In genomic region chr1:9449106-9449627, GRCh38 we compare ENCODE assay signal across 12 cellular contexts.
DNase-seq lines count a peak whose midpoint lies in the region; ATAC-seq, FAIRE-seq and TF ChIP-seq lines count a peak whose summit lies in the region.
"Had no signal": no experiment of that assay in that cellular context is flagged by ENCODE, and none has a peak within 500 bp of the region (broad histone marks: within the 10 kb centered on the region; RNA-seq: fewer than 3 reads in every experiment).

No MANE protein-coding gene starts in this region.

- H3K27me3 ChIP-seq in BLaER1 (no peaks in the 10 kb centered on the region), gastroesophageal sphincter (no peaks in the 10 kb centered on the region), pancreas (no peaks in the 10 kb centered on the region)
- no peaks in the 10 kb centered on the region for H3K27me3 ChIP-seq in CD4-positive, alpha-beta memory T cell (ENCODE audit: insufficient read depth, low read length)

- H3K27ac Mint-ChIP-seq in CD4-positive, alpha-beta memory T cell: no peak overlapping the region
- H3K27ac Mint-ChIP-seq: activated B cell treated with CpG ODN at 0.5 μM for 24 hours; stimulated activated naive B cell treated with anti-CD40 and anti-IgM and Interleukin-4, amounts not matched to agents 10 μg/mL and 1 μg/mL and 100 μg/mL, for 72 hours had no signal

- ATAC-seq in gastroesophageal sphincter (peak; percentile 59), pancreas (peak in 3 of 4 donors; percentile 14 to 27 (median 19))

- TF ChIP-seq POLR2A in gastroesophageal sphincter (IDR thresholded peaks at IDR 0.05): no peak

- POLR2A ChIA-PET in CD4-positive, alpha-beta memory T cell (lab: Charles Lee; ENCODE audit: partially characterized antibody): no interaction called here

- no peak for FAIRE-seq in pancreas (lab: Jason Lieb, UNC)

- no peak overlapping the region for H3K4me3 Mint-ChIP-seq in CD4-positive, alpha-beta memory T cell
- H3K4me3 Mint-ChIP-seq: stimulated activated naive B cell treated with anti-CD40 and anti-IgM and Interleukin-4, amounts not matched to agents 10 μg/mL and 1 μg/mL and 100 μg/mL, for 72 hours had no signal

- no peaks in the 10 kb centered on the region for H3K9me3 Mint-ChIP-seq in CD4-positive, alpha-beta memory T cell
- H3K9me3 Mint-ChIP-seq: activated B cell treated with CpG ODN at 0.5 μM for 24 hours; stimulated activated naive B cell treated with anti-CD40 and anti-IgM and Interleukin-4, amounts not matched to agents 10 μg/mL and 1 μg/mL and 100 μg/mL, for 72 hours had no signal

- H3K9me3 ChIP-seq in BLaER1: no peaks in the 10 kb centered on the region
- H3K9me3 ChIP-seq in SK-N-MC (ENCODE audit: low read depth, low read length): no peaks in the 10 kb centered on the region
- H3K9me3 ChIP-seq in gastroesophageal sphincter: no peaks in the 10 kb centered on the region
- H3K9me3 ChIP-seq in pancreas: no peaks in the 10 kb centered on the region
- no peaks in the 10 kb centered on the region for H3K9me3 ChIP-seq in CD4-positive, alpha-beta memory T cell (ENCODE audit: control insufficient read depth in 1 of 2, low read length in 2 of 2)

- H3K4me3 ChIP-seq in BLaER1: no peak overlapping the region
- H3K4me3 ChIP-seq in SK-N-MC: peak overlapping the region; percentile 68
- H3K4me3 ChIP-seq in gastroesophageal sphincter: no peak overlapping the region
- H3K4me3 ChIP-seq in pancreas: no peak overlapping the region
- H3K4me3 ChIP-seq in CD4-positive, alpha-beta memory T cell (ENCODE audit: low read length in 2 of 2): no peak overlapping the region

- peak overlapping the region; percentile 13; the same call in 1 of the 2 replicates for H3K9ac ChIP-seq in BLaER1
- H3K9ac ChIP-seq in SK-N-MC (ENCODE audit: insufficient read length): peak overlapping the region; percentile 17

- H3K36me3 ChIP-seq in BLaER1: no peaks in the 10 kb centered on the region
- H3K36me3 ChIP-seq in SK-N-MC (ENCODE audit: insufficient read depth, low read length): no peaks in the 10 kb centered on the region
- no peaks in the 10 kb centered on the region for H3K36me3 ChIP-seq in gastroesophageal sphincter
- no peaks in the 10 kb centered on the region for H3K36me3 ChIP-seq in pancreas
- no peaks in the 10 kb centered on the region for H3K36me3 ChIP-seq in CD4-positive, alpha-beta memory T cell (ENCODE audit: insufficient read depth, low read length)

- TF ChIP-seq CTCF in gastroesophageal sphincter (IDR thresholded peaks at IDR 0.05) (no peak), pancreas (IDR thresholded peaks at IDR 0.05) (no peak)

- peak overlapping the region; percentile 93 for H3K4me2 ChIP-seq in BLaER1

- no peaks in the 10 kb centered on the region for H3K4me1 Mint-ChIP-seq in CD4-positive, alpha-beta memory T cell

- H3K4me1 ChIP-seq in BLaER1 (peaks cover 70% of the 10 kb centered on the region), gastroesophageal sphincter (peaks cover 0 to 35% (median 3%) of the 10 kb centered on the region in 3 donors), pancreas (peaks cover 0 to 16% (median 14%) of the 10 kb centered on the region in 3 donors)
- no peaks in the 10 kb centered on the region for H3K4me1 ChIP-seq in CD4-positive, alpha-beta memory T cell (ENCODE audit: insufficient read depth, low read length)

- no peak for TF ChIP-seq EP300 in gastroesophageal sphincter (IDR thresholded peaks at IDR 0.05)

- H3K27me3 Mint-ChIP-seq in CD4-positive, alpha-beta memory T cell: peaks cover 3 to 13% of the 10 kb centered on the region in 2 donors
- H3K27me3 Mint-ChIP-seq: activated B cell treated with CpG ODN at 0.5 μM for 24 hours had no signal

- 10 to 23% methylated on average over 2 to 8 of the region's 10 CpGs for WGBS in gastroesophageal sphincter (ENCODE audit: low coverage in 1 of 2), 2 donors
- WGBS in pancreas, 2 donors: 42 to 49% methylated on average over 10 of the region's 10 CpGs

- CTCF ChIA-PET in CD4-positive, alpha-beta memory T cell (lab: Charles Lee; ENCODE audit: partially characterized antibody): interaction anchor here (1.0 kb wide), 1 partner anchor 11 kb away, joined by 3 read pairs; no protein-coding TSS in a partner anchor

- 0 out of 2 replicates have a peak overlapping the region, but pooled peaks have one; percentile 31 for H3K27ac ChIP-seq in BLaER1
- peak overlapping the region; percentile 44 for H3K27ac ChIP-seq in SK-N-MC
- peak overlapping the region in 3 of 4 donors; percentile 68 to 72 (median 69) for H3K27ac ChIP-seq in gastroesophageal sphincter
- H3K27ac ChIP-seq in pancreas: no peak overlapping the region
- no peak overlapping the region for H3K27ac ChIP-seq in CD4-positive, alpha-beta memory T cell (ENCODE audit: low read depth, low read length)

- no peaks in the 10 kb centered on the region for H4K20me1 ChIP-seq in BLaER1

- DNase-seq in SK-N-MC (ENCODE audit: low read depth, low spot score) (peak; percentile 22), pancreas (no peak), NCI-H2196 (lab: John Stamatoyannopoulos, UW; ENCODE audit: unreplicated experiment) (no peak), activated gamma-delta T cell treated with Interleukin-2 at 50 U/mL for 16 hours (no peak), HK-2 (ENCODE audit: unreplicated experiment) (no peak)
- no peak for DNase-seq in CD4-positive, alpha-beta memory T cell
- DNase-seq: activated B cell treated with CpG ODN at 0.5 μM for 24 hours; Karpas-422; left colon; stimulated activated naive B cell treated with anti-CD40 and anti-IgM and Interleukin-4, amounts not matched to agents 10 μg/mL and 1 μg/mL and 100 μg/mL, for 72 hours had no signal

- no peaks in the 10 kb centered on the region for H3K36me3 Mint-ChIP-seq in CD4-positive, alpha-beta memory T cell
- H3K36me3 Mint-ChIP-seq: stimulated activated naive B cell treated with anti-CD40 and anti-IgM and Interleukin-4, amounts not matched to agents 10 μg/mL and 1 μg/mL and 100 μg/mL, for 72 hours had no signal

- intact Hi-C loops in pancreas (cut with DNase I): no loop called here
- intact Hi-C loops in CD4-positive, alpha-beta memory T cell (cut with micrococcal nuclease): no loop called here

Comparison
In these comparisons a context has a peak if more than half of its experiments do, and no peak if none do; other contexts are left out.
1. H3K27ac ChIP-seq: peak in BLaER1 (single experiment), SK-N-MC (single experiment) and gastroesophageal sphincter (3 of 4); none in pancreas (0 of 4) and CD4-positive, alpha-beta memory T cell (single experiment).